Comparison of ENCODE assay signal across 8 cellular contexts in the genomic region with DNA sequence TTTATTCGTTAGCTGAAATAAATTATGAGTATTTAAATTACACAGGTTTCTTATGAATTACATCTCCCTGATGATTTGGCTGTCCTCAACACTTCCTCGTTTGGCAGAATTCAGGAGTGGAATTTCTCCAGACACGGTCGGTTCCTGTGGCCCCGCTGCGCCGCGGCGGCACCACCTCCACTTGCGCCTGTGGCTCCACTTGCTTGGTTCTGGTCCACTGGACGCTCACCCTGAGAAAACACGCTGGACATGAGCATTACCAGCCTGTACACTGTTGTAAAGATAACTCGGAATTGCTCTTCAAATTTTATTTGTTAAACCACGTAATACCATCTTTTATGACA.
DNase-seq lines count a peak whose midpoint lies in the region; TF ChIP-seq lines count a peak whose summit lies in the region.

No MANE protein-coding gene starts in this region.

- peak in 1 of 2 experiments; percentile 12 for DNase-seq in HAP-1 (ENCODE audit: low spot score in 2 of 2)
- no peak for DNase-seq in esophagus muscularis mucosa (ENCODE audit: extremely low spot score)
- DNase-seq in ovary, result no peak
- no peak for DNase-seq in NAMALWA (ENCODE audit: low spot score)
- no peak for DNase-seq in stimulated activated CD4-positive, alpha-beta T cell treated with anti-CD3 and anti-CD28 coated beads, Interleukin-2, amount 100 ng/mL, for 48 hours
- DNase-seq in H4 (ENCODE audit: low spot score), result no peak

- TF ChIP-seq POLR2A in esophagus muscularis mucosa (IDR thresholded peaks at IDR 0.05; ENCODE audit: low read depth) (no peak), ovary (IDR thresholded peaks at IDR 0.05) (no peak)

- in situ Hi-C loops in HAP-1 (cut with MboI; ENCODE audit: low sequenced_read_pairs), result no loop called here

- peak overlapping the region; percentile 100 for H2AFZ ChIP-seq in OCI-LY3 (ENCODE audit: low read depth, low read length)

- TF ChIP-seq CTCF in GM12875 (IDR thresholded peaks at IDR 0.05; ENCODE audit: borderline replicate concordance, insufficient read depth, low read depth, low read length), result no peak
- TF ChIP-seq CTCF in OCI-LY3 (IDR thresholded peaks at IDR 0.05; ENCODE audit: low read depth, low read length), result no peak
- TF ChIP-seq CTCF in esophagus muscularis mucosa (IDR thresholded peaks at IDR 0.05), result no peak
- no peak for TF ChIP-seq CTCF in ovary (IDR thresholded peaks at IDR 0.05)

- WGBS in esophagus muscularis mucosa, result 3% methylated on average over 14 of the region's 14 CpGs
- WGBS in ovary, 3 donors, result 2 to 4% (median 4%) methylated on average over 14 of the region's 14 CpGs

- peaks cover 14% of the 10 kb centered on the region for H3K79me2 ChIP-seq in OCI-LY3 (ENCODE audit: low read length)

- intact Hi-C loops in esophagus muscularis mucosa (cut with DNase I), result loop anchor here (5.0 kb wide), 2 partner anchors 84 to 229 kb away; a partner anchor contains a TSS
- intact Hi-C loops in ovary (cut with DNase I), result no loop called here

- TF ChIP-seq EP300 in esophagus muscularis mucosa (IDR thresholded peaks at IDR 0.05) (peak; percentile 24), ovary (IDR thresholded peaks at IDR 0.05) (no peak)

- H3K9ac ChIP-seq in OCI-LY3 (ENCODE audit: low read length), result peak overlapping the region; percentile 58

- peak overlapping the region; percentile 88 for H3K4me2 ChIP-seq in OCI-LY3 (ENCODE audit: low read length)

- H3K4me3 ChIP-seq in GM12875 (ENCODE audit: low read depth, low read length) (peak overlapping the region; percentile 45), HAP-1 (peak overlapping the region; percentile 68), OCI-LY3 (ENCODE audit: low read length) (peak overlapping the region; percentile 98), esophagus muscularis mucosa (peak overlapping the region; percentile 79 to 86 (median 82)), ovary (peak overlapping the region; percentile 78)

- no peaks in the 10 kb centered on the region for H3K27me3 ChIP-seq in HAP-1 (ENCODE audit: low read depth)
- no peaks in the 10 kb centered on the region for H3K27me3 ChIP-seq in OCI-LY3 (ENCODE audit: low read depth, low read length)
- no peaks in the 10 kb centered on the region for H3K27me3 ChIP-seq in esophagus muscularis mucosa
- H3K27me3 ChIP-seq in ovary, result no peaks in the 10 kb centered on the region

- H3K27ac ChIP-seq in OCI-LY3 (ENCODE audit: low read length) (no peak overlapping the region), esophagus muscularis mucosa (replicated peaks in 1 of 4) (peak overlapping the region; percentile 64 to 82 (median 82)), ovary (no peak overlapping the region)

- H4K20me1 ChIP-seq in OCI-LY3 (ENCODE audit: insufficient read depth, low read length), result no peaks in the 10 kb centered on the region

- H3K9me3 ChIP-seq in HAP-1 (no peaks in the 10 kb centered on the region), OCI-LY3 (ENCODE audit: insufficient read depth, low read length) (no peaks in the 10 kb centered on the region), esophagus muscularis mucosa (no peaks in the 10 kb centered on the region), ovary (no peaks in the 10 kb centered on the region)

- H3K36me3 ChIP-seq in HAP-1 (replicated peaks), result peaks cover 5% of the 10 kb centered on the region
- peaks cover 13% of the 10 kb centered on the region for H3K36me3 ChIP-seq in OCI-LY3 (replicated peaks; ENCODE audit: low read depth, low read length)
- H3K36me3 ChIP-seq in esophagus muscularis mucosa, result peaks cover 0 to 17% (median 0%) of the 10 kb centered on the region in 4 donors
- no peaks in the 10 kb centered on the region for H3K36me3 ChIP-seq in ovary

- H3K4me1 ChIP-seq in HAP-1, result peaks cover 13% of the 10 kb centered on the region
- peaks cover 6% of the 10 kb centered on the region; the same call in 1 of the 2 replicates for H3K4me1 ChIP-seq in OCI-LY3 (ENCODE audit: low read length)
- H3K4me1 ChIP-seq in esophagus muscularis mucosa, result peaks cover 10 to 26% (median 25%) of the 10 kb centered on the region in 4 donors
- H3K4me1 ChIP-seq in ovary (ENCODE audit: insufficient read depth), result peaks cover 5% of the 10 kb centered on the region

Comparison
In these comparisons a context has a peak if more than half of its experiments do, and no peak if none do; other contexts are left out.
1. H3K4me3 ChIP-seq: peak in every context shown above with its lines; median percentile 98 in OCI-LY3; 82 in esophagus muscularis mucosa; 78 in ovary; 68 in HAP-1; 45 in GM12875.
2. H3K27ac ChIP-seq: peak in esophagus muscularis mucosa (4 of 4); none in OCI-LY3 (single experiment) and ovary (0 of 2).